In the genomic region with DNA sequence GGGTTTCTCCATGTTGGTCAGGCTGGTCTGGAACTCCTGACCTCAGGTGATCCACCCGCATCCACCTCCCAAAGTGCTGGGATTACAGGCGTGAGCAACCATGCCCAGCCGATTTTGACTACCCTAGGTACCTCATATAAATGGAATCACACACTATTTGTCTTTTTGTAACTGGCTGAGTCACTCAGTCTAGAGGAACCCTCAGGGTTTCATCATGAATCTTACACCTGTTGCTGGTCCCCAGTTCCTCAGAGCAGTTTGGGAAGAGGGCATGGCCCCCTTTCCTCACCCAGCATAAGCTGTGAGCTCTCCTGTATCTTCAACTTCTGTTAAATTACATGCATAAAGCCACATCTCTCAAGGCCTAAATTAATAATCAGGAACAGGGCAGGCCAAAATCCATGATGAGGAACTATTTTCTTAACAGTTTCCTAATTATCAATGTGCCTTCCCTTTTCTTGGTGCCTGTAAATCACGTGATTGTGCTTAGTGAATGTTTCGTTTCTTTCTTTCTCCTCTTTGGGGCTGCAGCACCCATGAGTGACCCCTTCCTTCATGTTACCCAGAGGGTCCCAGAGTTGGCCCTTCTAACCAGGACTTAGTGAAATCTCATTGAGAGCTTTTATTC, we compare ENCODE assay signal across 1 cellular context.
TF ChIP-seq lines count a peak whose summit lies in the region.

No MANE protein-coding gene starts in this region.

TF ChIP-seq in SK-N-SH, 30 proteins besides CTCF, POLR2A, EP300 and RAD21 (continued from another document):
- TF ChIP-seq, protein P1, sequence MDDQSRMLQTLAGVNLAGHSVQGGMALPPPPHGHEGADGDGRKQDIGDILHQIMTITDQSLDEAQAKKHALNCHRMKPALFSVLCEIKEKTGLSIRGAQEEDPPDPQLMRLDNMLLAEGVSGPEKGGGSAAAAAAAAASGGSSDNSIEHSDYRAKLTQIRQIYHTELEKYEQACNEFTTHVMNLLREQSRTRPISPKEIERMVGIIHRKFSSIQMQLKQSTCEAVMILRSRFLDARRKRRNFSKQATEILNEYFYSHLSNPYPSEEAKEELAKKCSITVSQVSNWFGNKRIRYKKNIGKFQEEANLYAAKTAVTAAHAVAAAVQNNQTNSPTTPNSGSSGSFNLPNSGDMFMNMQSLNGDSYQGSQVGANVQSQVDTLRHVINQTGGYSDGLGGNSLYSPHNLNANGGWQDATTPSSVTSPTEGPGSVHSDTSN (IDR thresholded peaks at IDR 0.05), result no peak
- TF ChIP-seq NFIC (IDR thresholded peaks at IDR 0.05; ENCODE audit: borderline replicate concordance) (no peak), SMC3 (IDR thresholded peaks at IDR 0.05; ENCODE audit: low read depth, low read length) (no peak), ELF1 (IDR thresholded peaks at IDR 0.05) (no peak), TCF12 (IDR thresholded peaks at IDR 0.05) (no peak), GABPA (IDR thresholded peaks at IDR 0.05; ENCODE audit: low read depth) (no peak), RFX5 (IDR thresholded peaks at IDR 0.05; ENCODE audit: low read length) (no peak), JUND (IDR thresholded peaks at IDR 0.05) (no peak), CHD2 (IDR thresholded peaks at IDR 0.05; ENCODE audit: low read length, partially characterized antibody) (no peak), TEAD4 (IDR thresholded peaks at IDR 0.05; ENCODE audit: borderline replicate concordance, insufficient read depth) (no peak)
- TF ChIP-seq, protein P2, sequence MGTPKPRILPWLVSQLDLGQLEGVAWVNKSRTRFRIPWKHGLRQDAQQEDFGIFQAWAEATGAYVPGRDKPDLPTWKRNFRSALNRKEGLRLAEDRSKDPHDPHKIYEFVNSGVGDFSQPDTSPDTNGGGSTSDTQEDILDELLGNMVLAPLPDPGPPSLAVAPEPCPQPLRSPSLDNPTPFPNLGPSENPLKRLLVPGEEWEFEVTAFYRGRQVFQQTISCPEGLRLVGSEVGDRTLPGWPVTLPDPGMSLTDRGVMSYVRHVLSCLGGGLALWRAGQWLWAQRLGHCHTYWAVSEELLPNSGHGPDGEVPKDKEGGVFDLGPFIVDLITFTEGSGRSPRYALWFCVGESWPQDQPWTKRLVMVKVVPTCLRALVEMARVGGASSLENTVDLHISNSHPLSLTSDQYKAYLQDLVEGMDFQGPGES (IDR thresholded peaks at IDR 0.05; ENCODE audit: low read depth, low read length), result no peak
- TF ChIP-seq, protein P3, sequence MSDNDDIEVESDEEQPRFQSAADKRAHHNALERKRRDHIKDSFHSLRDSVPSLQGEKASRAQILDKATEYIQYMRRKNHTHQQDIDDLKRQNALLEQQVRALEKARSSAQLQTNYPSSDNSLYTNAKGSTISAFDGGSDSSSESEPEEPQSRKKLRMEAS (IDR thresholded peaks at IDR 0.05; ENCODE audit: low read depth), result no peak
- TF ChIP-seq, protein P4, sequence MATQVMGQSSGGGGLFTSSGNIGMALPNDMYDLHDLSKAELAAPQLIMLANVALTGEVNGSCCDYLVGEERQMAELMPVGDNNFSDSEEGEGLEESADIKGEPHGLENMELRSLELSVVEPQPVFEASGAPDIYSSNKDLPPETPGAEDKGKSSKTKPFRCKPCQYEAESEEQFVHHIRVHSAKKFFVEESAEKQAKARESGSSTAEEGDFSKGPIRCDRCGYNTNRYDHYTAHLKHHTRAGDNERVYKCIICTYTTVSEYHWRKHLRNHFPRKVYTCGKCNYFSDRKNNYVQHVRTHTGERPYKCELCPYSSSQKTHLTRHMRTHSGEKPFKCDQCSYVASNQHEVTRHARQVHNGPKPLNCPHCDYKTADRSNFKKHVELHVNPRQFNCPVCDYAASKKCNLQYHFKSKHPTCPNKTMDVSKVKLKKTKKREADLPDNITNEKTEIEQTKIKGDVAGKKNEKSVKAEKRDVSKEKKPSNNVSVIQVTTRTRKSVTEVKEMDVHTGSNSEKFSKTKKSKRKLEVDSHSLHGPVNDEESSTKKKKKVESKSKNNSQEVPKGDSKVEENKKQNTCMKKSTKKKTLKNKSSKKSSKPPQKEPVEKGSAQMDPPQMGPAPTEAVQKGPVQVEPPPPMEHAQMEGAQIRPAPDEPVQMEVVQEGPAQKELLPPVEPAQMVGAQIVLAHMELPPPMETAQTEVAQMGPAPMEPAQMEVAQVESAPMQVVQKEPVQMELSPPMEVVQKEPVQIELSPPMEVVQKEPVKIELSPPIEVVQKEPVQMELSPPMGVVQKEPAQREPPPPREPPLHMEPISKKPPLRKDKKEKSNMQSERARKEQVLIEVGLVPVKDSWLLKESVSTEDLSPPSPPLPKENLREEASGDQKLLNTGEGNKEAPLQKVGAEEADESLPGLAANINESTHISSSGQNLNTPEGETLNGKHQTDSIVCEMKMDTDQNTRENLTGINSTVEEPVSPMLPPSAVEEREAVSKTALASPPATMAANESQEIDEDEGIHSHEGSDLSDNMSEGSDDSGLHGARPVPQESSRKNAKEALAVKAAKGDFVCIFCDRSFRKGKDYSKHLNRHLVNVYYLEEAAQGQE (IDR thresholded peaks at IDR 0.05; ENCODE audit: low read depth, low read length), result no peak
- TF ChIP-seq, protein P5, sequence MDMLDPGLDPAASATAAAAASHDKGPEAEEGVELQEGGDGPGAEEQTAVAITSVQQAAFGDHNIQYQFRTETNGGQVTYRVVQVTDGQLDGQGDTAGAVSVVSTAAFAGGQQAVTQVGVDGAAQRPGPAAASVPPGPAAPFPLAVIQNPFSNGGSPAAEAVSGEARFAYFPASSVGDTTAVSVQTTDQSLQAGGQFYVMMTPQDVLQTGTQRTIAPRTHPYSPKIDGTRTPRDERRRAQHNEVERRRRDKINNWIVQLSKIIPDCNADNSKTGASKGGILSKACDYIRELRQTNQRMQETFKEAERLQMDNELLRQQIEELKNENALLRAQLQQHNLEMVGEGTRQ (IDR thresholded peaks at IDR 0.05; ENCODE audit: borderline replicate concordance, low read depth, low read length), result no peak
- TF ChIP-seq, protein P6, sequence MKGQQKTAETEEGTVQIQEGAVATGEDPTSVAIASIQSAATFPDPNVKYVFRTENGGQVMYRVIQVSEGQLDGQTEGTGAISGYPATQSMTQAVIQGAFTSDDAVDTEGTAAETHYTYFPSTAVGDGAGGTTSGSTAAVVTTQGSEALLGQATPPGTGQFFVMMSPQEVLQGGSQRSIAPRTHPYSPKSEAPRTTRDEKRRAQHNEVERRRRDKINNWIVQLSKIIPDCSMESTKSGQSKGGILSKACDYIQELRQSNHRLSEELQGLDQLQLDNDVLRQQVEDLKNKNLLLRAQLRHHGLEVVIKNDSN (IDR thresholded peaks at IDR 0.05; ENCODE audit: borderline replicate concordance, low read depth), result no peak
TF ChIP-seq in SK-N-SH: peak in this region for 0.
